Comparison of ENCODE assay signal across 33 cellular contexts in genomic region chr14:65819567-65819966, GRCh38.
"Had no signal": no experiment of that assay in that cellular context is flagged by ENCODE, and none has a peak within 500 bp of the region (broad histone marks: within the 10 kb centered on the region; RNA-seq: fewer than 3 reads in every experiment).

No MANE protein-coding gene starts in this region.

- ATAC-seq: activated naive CD4-positive, alpha-beta T cell treated with anti-CD3 and anti-CD28 coated beads, Interleukin-2, amount 50 U/mL, for 72 hours; activated naive CD8-positive, alpha-beta T cell treated with anti-CD3 and anti-CD28 coated beads, Interleukin-2, amount 50 U/mL, for 24 hours; activated T-cell treated with anti-CD3 and anti-CD28 coated beads, Interleukin-2, amount 50 U/mL, for 4 hours; activated T-cell treated with anti-CD3 and anti-CD28 coated beads, Interleukin-2, amount 50 U/mL, for 72 hours; activated T-helper 17 cell treated with anti-CD3 and anti-CD28 coated beads, Interleukin-2, amount 50 U/mL, for 72 hours; body of pancreas had no signal

- H3K4me1 ChIP-seq: adrenal gland, ascending aorta, body of pancreas, breast epithelium had no signal

- H3K4me3 ChIP-seq: adrenal gland, ascending aorta, body of pancreas, breast epithelium, cardiac muscle cell had no signal

- H3K27ac ChIP-seq: adrenal gland, ascending aorta, body of pancreas, brain microvascular endothelial cell, breast epithelium, cardiac muscle cell had no signal

- FAIRE-seq: astrocyte, bronchial epithelial cell had no signal

- DNase-seq: activated effector memory CD4-positive, alpha-beta T cell treated with anti-CD3 and anti-CD28 coated beads, Interleukin-2, amount 50 U/mL, for 16 hours; activated effector memory CD4-positive, alpha-beta T cell treated with Interleukin-2 at 50 U/mL for 16 hours; activated gamma-delta T cell; activated gamma-delta T cell treated with Interleukin-2 at 50 U/mL for 16 hours; activated naive CD4-positive, alpha-beta T cell; activated naive CD4-positive, alpha-beta T cell treated with anti-CD3 and anti-CD28 coated beads for 36 hours; activated naive CD4-positive, alpha-beta T cell treated with anti-CD3 and anti-CD28 coated beads, Interleukin-2, amount 10 ng/mL, durations not matched to agents 7 days and 5 days; activated naive CD4-positive, alpha-beta T cell treated with anti-CD3 and anti-CD28 coated beads, Interleukin-2, amount 50 U/mL, for 16 hours; activated naive CD4-positive, alpha-beta T cell treated with Interleukin-2 at 50 U/mL for 16 hours; activated naive CD8-positive, alpha-beta T cell treated with anti-CD3 and anti-CD28 coated beads for 36 hours; activated naive CD8-positive, alpha-beta T cell treated with anti-CD3 and anti-CD28 coated beads, Interleukin-2, amount 10 ng/mL, durations not matched to agents 7 days and 5 days; activated naive CD8-positive, alpha-beta T cell treated with anti-CD3 and anti-CD28 coated beads, Interleukin-2, amount 50 U/mL, for 24 hours; activated T-cell treated with anti-CD3 and anti-CD28 coated beads, Interleukin-2, amount 50 U/mL, for 24 hours; activated T-cell treated with anti-CD3 and anti-CD28 coated beads, Interleukin-2, amount 50 U/mL, for 4 hours; activated T-cell treated with anti-CD3 and anti-CD28 coated beads, Interleukin-2, amount 50 U/mL, for 48 hours; activated T-cell treated with anti-CD3 and anti-CD28 coated beads, Interleukin-2, amount 50 U/mL, for 72 hours; adrenal gland; amniotic stem cell; amygdala; anterior cingulate cortex; aorta; body of pancreas; brain microvascular endothelial cell; caudate nucleus; central memory CD4-positive, alpha-beta T cell; cerebellar nuclear complex had no signal

- H3K27me3 ChIP-seq: adrenal gland, ascending aorta, body of pancreas, brain microvascular endothelial cell, breast epithelium, cardiac muscle cell had no signal

- H3K9me3 ChIP-seq: adrenal gland, ascending aorta, body of pancreas, breast epithelium had no signal

- H3K36me3 ChIP-seq: adrenal gland, ascending aorta, brain microvascular endothelial cell, breast epithelium, cardiac muscle cell had no signal
